In the genomic region with DNA sequence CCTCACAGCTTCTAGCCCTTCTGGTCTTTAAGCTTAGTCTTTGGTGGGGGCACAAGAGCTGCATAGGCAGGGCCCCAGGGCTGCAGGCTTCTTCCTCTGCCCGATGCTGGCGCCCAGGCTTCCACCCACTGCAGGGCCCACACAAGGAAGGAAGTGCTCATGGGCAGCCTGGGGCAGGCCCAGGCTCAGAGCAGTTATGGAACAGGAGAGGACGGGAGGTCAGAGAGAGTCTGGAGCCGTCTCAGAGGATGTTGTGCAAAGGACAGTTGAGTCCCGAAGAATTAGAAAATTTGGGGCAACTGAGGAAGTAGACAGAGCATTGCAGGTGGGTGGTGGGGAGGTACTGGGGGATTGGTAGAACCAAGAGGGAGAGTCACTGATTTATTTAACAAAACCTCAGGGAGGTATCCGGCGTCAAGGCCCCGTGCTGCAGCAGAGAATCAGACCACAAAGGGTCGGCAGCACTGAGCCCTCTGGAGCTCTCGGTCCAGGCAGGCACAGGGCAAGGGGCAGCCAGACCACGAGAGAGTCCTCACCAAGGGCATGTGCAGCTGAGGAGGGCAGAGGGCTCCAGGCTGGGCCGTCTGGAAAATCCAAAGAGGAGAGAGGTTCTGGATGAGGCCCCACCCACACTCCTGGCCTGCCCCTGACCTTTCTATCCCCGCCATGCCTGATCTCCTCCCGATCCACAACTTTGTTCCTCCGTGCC, we compare ENCODE assay signal across 15 cellular contexts.
"Had no signal": no experiment of that assay in that cellular context is flagged by ENCODE, and none has a peak within 500 bp of the region (broad histone marks: within the 10 kb centered on the region; RNA-seq: fewer than 3 reads in every experiment).

No MANE protein-coding gene starts in this region.

- H3K9me3 Mint-ChIP-seq: activated CD4-positive, alpha-beta T cell treated with anti-CD3 and anti-CD28 coated beads, Interleukin-2, amount 10 ng/mL, durations not matched to agents 7 days and 5 days; activated T-helper 1 cell treated with anti-CD3 and anti-CD28 coated beads, Interleukin-12 subunit alpha, Interleukin-12 subunit beta, Interleukin-2, Interleukin-4 antibody, amounts not matched to agents 30 ng/mL and 10 ng/mL and 1 ng/mL, durations not matched to agents 14 hours and 24 hours and 36 hours; dendritic cell treated with granulocyte-macrophage colony-stimulating factor and Interleukin-4, amounts not matched to agents 40 ng/mL and 50 ng/mL, for 4 days had no signal

- ATAC-seq: foreskin keratinocyte; naive thymus-derived CD4-positive, alpha-beta T cell had no signal

- H3K36me3 Mint-ChIP-seq: naive thymus-derived CD4-positive, alpha-beta T cell; type B pancreatic cell had no signal

- H3K27me3 Mint-ChIP-seq: dendritic cell treated with granulocyte-macrophage colony-stimulating factor and Interleukin-4, amounts not matched to agents 40 ng/mL and 50 ng/mL, for 4 days; stimulated activated naive CD8-positive, alpha-beta T cell treated with anti-CD3 and anti-CD28 coated beads, Interleukin-15, Interleukin-2, amounts not matched to agents 100 ng/mL and 50 ng/mL, for 24 hours had no signal

- H3K4me3 ChIP-seq: mucosa of descending colon, smooth muscle cell, suprapubic skin had no signal

- H3K27ac ChIP-seq: foreskin keratinocyte, neutrophil, suprapubic skin had no signal

- H3K36me3 ChIP-seq: neutrophil, suprapubic skin had no signal

- H3K4me1 ChIP-seq: suprapubic skin had no signal

- DNase-seq: activated CD4-positive, alpha-beta T cell treated with anti-CD3 and anti-CD28 coated beads, Interleukin-2, amount 10 ng/mL, durations not matched to agents 7 days and 5 days; activated naive CD4-positive, alpha-beta T cell treated with Interleukin-2 at 50 U/mL for 16 hours; effector memory CD4-positive, alpha-beta T cell; foreskin keratinocyte; glutamatergic neuron; naive thymus-derived CD4-positive, alpha-beta T cell; T-helper 2 cell had no signal

- H3K4me3 Mint-ChIP-seq: activated CD4-positive, alpha-beta T cell treated with anti-CD3 and anti-CD28 coated beads, Interleukin-2, amount 10 ng/mL, durations not matched to agents 7 days and 5 days; activated T-helper 1 cell treated with anti-CD3 and anti-CD28 coated beads, Interleukin-12 subunit alpha, Interleukin-12 subunit beta, Interleukin-2, Interleukin-4 antibody, amounts not matched to agents 30 ng/mL and 10 ng/mL and 1 ng/mL, durations not matched to agents 14 hours and 24 hours and 36 hours; dendritic cell treated with granulocyte-macrophage colony-stimulating factor and Interleukin-4, amounts not matched to agents 40 ng/mL and 50 ng/mL, for 4 days; naive thymus-derived CD4-positive, alpha-beta T cell; stimulated activated naive CD8-positive, alpha-beta T cell treated with anti-CD3 and anti-CD28 coated beads, Interleukin-15, Interleukin-2, amounts not matched to agents 100 ng/mL and 50 ng/mL, for 24 hours; type B pancreatic cell had no signal

- H3K4me1 Mint-ChIP-seq: activated CD4-positive, alpha-beta T cell treated with anti-CD3 and anti-CD28 coated beads, Interleukin-2, amount 10 ng/mL, durations not matched to agents 7 days and 5 days; naive thymus-derived CD4-positive, alpha-beta T cell had no signal

- H3K27me3 ChIP-seq: neutrophil had no signal

- H3K27ac Mint-ChIP-seq: activated CD4-positive, alpha-beta T cell treated with anti-CD3 and anti-CD28 coated beads, Interleukin-2, amount 10 ng/mL, durations not matched to agents 7 days and 5 days; activated T-helper 1 cell treated with anti-CD3 and anti-CD28 coated beads, Interleukin-12 subunit alpha, Interleukin-12 subunit beta, Interleukin-2, Interleukin-4 antibody, amounts not matched to agents 30 ng/mL and 10 ng/mL and 1 ng/mL, durations not matched to agents 14 hours and 24 hours and 36 hours; dendritic cell treated with granulocyte-macrophage colony-stimulating factor and Interleukin-4, amounts not matched to agents 40 ng/mL and 50 ng/mL, for 4 days; naive thymus-derived CD4-positive, alpha-beta T cell; stimulated activated naive CD8-positive, alpha-beta T cell treated with anti-CD3 and anti-CD28 coated beads, Interleukin-15, Interleukin-2, amounts not matched to agents 100 ng/mL and 50 ng/mL, for 24 hours; type B pancreatic cell had no signal

- H3K9me3 ChIP-seq: neutrophil had no signal
